Comparison of ENCODE assay signal across 9 cellular contexts in genomic region chr5:32170303-32171170, GRCh38. TPM values are rescaled to one million over a fixed set of nuclear protein-coding genes. Genes with fewer than 3 reads are reported as not detected.
A peak's percentile ranks its signal among the peaks of the same experiment; 100 is the strongest.
DNase-seq lines count a peak whose midpoint lies in the region; ATAC-seq and TF ChIP-seq lines count a peak whose summit lies in the region.
"Had no signal": no experiment of that assay in that cellular context is flagged by ENCODE, and none has a peak within 500 bp of the region (broad histone marks: within the 10 kb centered on the region; RNA-seq: fewer than 3 reads in every experiment).

No MANE protein-coding gene starts in this region.

- H3K27ac ChIP-seq in Panc1 (ENCODE audit: low read length) = peak overlapping the region; percentile 14; the same call in 1 of the 2 replicates
- H3K27ac ChIP-seq in esophagus muscularis mucosa (replicated peaks in 1 of 4) = peak overlapping the region; percentile 96 to 100 (median 98)

- POLR2A ChIA-PET in Panc1 (lab: Charles Lee) = interaction anchor here (0.6 to 0.7 kb wide), 2 partner anchors 68 to 798 kb away, joined by 3 read pairs; no protein-coding TSS in a partner anchor

- no peaks in the 10 kb centered on the region for H3K9me3 ChIP-seq in Panc1 (ENCODE audit: control insufficient read depth, insufficient read depth, low read depth, low read length)
- H3K9me3 ChIP-seq in esophagus muscularis mucosa = no peaks in the 10 kb centered on the region
- H3K9me3 ChIP-seq in skeletal muscle satellite cell (replicated peaks; ENCODE audit: low read length) = no peaks in the 10 kb centered on the region

- peak overlapping the region; percentile 48 for H3K4me2 ChIP-seq in skeletal muscle satellite cell (ENCODE audit: low read length)

- TF ChIP-seq EP300 in esophagus muscularis mucosa (IDR thresholded peaks at IDR 0.05) = no peak

- H3K36me3 ChIP-seq in Panc1 (ENCODE audit: control insufficient read depth, insufficient read depth, low read length) (peaks cover 24% of the 10 kb centered on the region), esophagus muscularis mucosa (peaks cover 0 to 43% (median 19%) of the 10 kb centered on the region in 4 donors), skeletal muscle satellite cell (ENCODE audit: insufficient read depth, low read length) (peaks cover 50% of the 10 kb centered on the region)

- CTCF ChIA-PET in Panc1 (lab: Charles Lee) = no interaction called here

- no peak overlapping the region for H3K27ac Mint-ChIP-seq in T-helper 1 cell treated with Interleukin-12 subunit alpha and Interleukin-12 subunit beta and Interleukin-4 antibody, amounts not matched to agents 30 μg/mL and 1 μg/mL, for 36 hours

- no peak overlapping the region for H3K9ac ChIP-seq in skeletal muscle satellite cell (ENCODE audit: low read depth, low read length)

- no peak for ATAC-seq in Panc1
- ATAC-seq in GM21381 (IDR thresholded peaks at IDR 0.05; ENCODE audit: unreplicated experiment) = no peak

- peaks cover 43% of the 10 kb centered on the region for H3K36me3 Mint-ChIP-seq in T-helper 1 cell treated with Interleukin-12 subunit alpha and Interleukin-12 subunit beta and Interleukin-4 antibody, amounts not matched to agents 30 μg/mL and 1 μg/mL, for 36 hours (ENCODE audit: low read depth)

- in situ Hi-C loops in Panc1 (cut with HindIII; ENCODE audit: low pct_unique_long_range_greater_than_20kb, low sequenced_read_pairs) = no loop called here

- TF ChIP-seq POLR2A in esophagus muscularis mucosa (IDR thresholded peaks at IDR 0.05; ENCODE audit: low read depth) = no peak

- no peaks in the 10 kb centered on the region for H3K27me3 Mint-ChIP-seq in T-helper 1 cell treated with Interleukin-12 subunit alpha and Interleukin-12 subunit beta and Interleukin-4 antibody, amounts not matched to agents 30 μg/mL and 1 μg/mL, for 36 hours (ENCODE audit: low read depth)

- intact Hi-C loops in Panc1 (cut with micrococcal nuclease; ENCODE audit: unreplicated experiment) = no loop called here
- intact Hi-C loops in esophagus muscularis mucosa (cut with DNase I) = loop anchor here (5.0 kb wide), 2 partner anchors 52 to 142 kb away; partner anchors contain the start of gene MTMR12

- H3K4me1 Mint-ChIP-seq in T-helper 1 cell treated with Interleukin-12 subunit alpha and Interleukin-12 subunit beta and Interleukin-4 antibody, amounts not matched to agents 30 μg/mL and 1 μg/mL, for 36 hours (ENCODE audit: low read depth) = peaks cover 33% of the 10 kb centered on the region

- H3K27me3 ChIP-seq in Panc1 (ENCODE audit: control insufficient read depth, insufficient read depth, low read length) = no peaks in the 10 kb centered on the region
- H3K27me3 ChIP-seq in esophagus muscularis mucosa = no peaks in the 10 kb centered on the region
- H3K27me3 ChIP-seq in skeletal muscle satellite cell (ENCODE audit: control insufficient read depth, insufficient read depth, low read length) = no peaks in the 10 kb centered on the region

- no peak for DNase-seq in T-helper 1 cell
- DNase-seq in Panc1 (ENCODE audit: low read depth, low spot score) = no peak
- DNase-seq in esophagus muscularis mucosa (ENCODE audit: extremely low spot score) = no peak
- no peak for DNase-seq in NCI-H748 treated with DMSO at 0.1 percent for 48 hours (lab: John Stamatoyannopoulos, UW)
- DNase-seq in middle frontal gyrus (ENCODE audit: extremely low spot score, low spot score) = no peak
- DNase-seq: stimulated activated CD4-positive, alpha-beta T cell treated with anti-CD3 and anti-CD28 coated beads, Interleukin-4, amount 100 ng/mL, for 4 hours had no signal

- H3K4me3 ChIP-seq in Panc1 (ENCODE audit: low read depth in 2 of 2, low read length in 2 of 2) (no peak overlapping the region), esophagus muscularis mucosa (peak overlapping the region; percentile 22 to 33 (median 25)), skeletal muscle satellite cell (ENCODE audit: low read length) (no peak overlapping the region)

- TF ChIP-seq CTCF in Panc1 (IDR thresholded peaks at IDR 0.05) (no peak), esophagus muscularis mucosa (IDR thresholded peaks at IDR 0.05) (no peak)

- peak overlapping the region; percentile 30 for H3K4me3 Mint-ChIP-seq in T-helper 1 cell treated with Interleukin-12 subunit alpha and Interleukin-12 subunit beta and Interleukin-4 antibody, amounts not matched to agents 30 μg/mL and 1 μg/mL, for 36 hours

- 62% methylated on average over 5 of the region's 5 CpGs for WGBS in esophagus muscularis mucosa

- H3K4me1 ChIP-seq in Panc1 (ENCODE audit: control insufficient read depth, insufficient read depth, low read length) (peaks cover 19% of the 10 kb centered on the region), esophagus muscularis mucosa (peaks cover 54 to 72% (median 69%) of the 10 kb centered on the region in 4 donors), skeletal muscle satellite cell (ENCODE audit: control insufficient read depth, insufficient read depth, low read length) (peaks cover 17% of the 10 kb centered on the region)

- BruUV-seq in Panc1 (replicated peaks; lab: Mats Ljungman, UMichigan) = no TSS peak

- H3K9me3 Mint-ChIP-seq in T-helper 1 cell treated with Interleukin-12 subunit alpha and Interleukin-12 subunit beta and Interleukin-4 antibody, amounts not matched to agents 30 μg/mL and 1 μg/mL, for 36 hours = no peaks in the 10 kb centered on the region

RNA-seq across cellular contexts. Expression of gene GOLPH3, which starts 3.6 kb away (rescaled TPM):
- total RNA-seq in Panc1 (2021; ENCODE audit: unreplicated experiment) (89.7 TPM), esophagus muscularis mucosa (100 to 1,000 TPM; 149 to 277 (median 187) TPM)
- 75.2 TPM for polyA plus RNA-seq in Panc1 (2012; ENCODE audit: insufficient read length)
- total RNA-seq in skeletal muscle satellite cell (2012; rRNA removed) = 48.4 and 59.8 TPM in 2 replicates

Comparison
In these comparisons a context has a peak if more than half of its experiments do, and no peak if none do; other contexts are left out.
1. H3K4me3 ChIP-seq: peak in esophagus muscularis mucosa (4 of 4); none in Panc1 (0 of 2) and skeletal muscle satellite cell (single experiment).